Comparison of ENCODE assay signal across 17 cellular contexts in the genomic region with DNA sequence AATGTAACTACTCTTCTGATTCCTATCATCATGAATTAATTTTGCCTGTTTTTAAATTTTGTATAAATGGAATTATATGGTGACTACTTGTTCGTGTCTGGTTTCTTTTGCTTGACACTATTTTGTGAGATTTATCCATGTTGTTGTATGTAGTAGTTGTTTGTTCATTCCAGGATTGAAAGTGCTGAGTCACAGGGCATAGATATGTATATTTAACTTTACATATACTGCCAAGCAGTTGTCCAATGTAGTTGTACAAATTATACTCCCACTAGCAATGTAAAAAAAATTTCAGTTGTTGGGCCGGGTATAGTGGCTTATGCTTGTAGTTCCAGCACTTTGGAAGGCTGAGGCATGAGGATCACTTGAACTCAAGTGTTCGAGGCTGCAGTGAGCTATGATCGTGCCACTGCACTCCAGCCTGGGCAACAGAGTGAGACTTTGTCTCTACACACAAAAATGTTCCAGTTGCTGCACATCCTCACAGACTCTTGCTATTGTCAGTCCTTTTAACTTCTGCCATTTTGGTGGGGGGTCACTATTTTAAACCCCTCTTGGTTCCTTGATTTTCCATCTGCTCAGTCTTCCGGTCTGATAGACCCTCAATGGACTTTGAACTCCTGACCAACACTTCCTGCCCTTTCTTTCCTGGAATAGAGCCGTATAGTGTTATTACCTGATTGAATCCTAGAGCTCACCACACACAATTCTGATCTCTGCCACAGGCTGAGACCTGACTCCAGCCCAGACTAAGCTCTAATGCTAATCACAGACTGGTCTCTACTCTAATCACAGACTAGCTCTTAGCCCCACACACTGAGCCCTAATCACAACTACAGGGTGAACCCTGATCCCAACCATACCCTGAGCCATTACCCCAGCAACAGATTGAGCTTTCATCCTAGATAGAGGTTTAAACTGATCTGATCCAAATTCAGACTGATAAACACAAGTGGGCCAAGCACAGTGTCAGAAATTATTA.
DNase-seq lines count a peak whose midpoint lies in the region; ATAC-seq and TF ChIP-seq lines count a peak whose summit lies in the region.
"Had no signal": no experiment of that assay in that cellular context is flagged by ENCODE, and none has a peak within 500 bp of the region (broad histone marks: within the 10 kb centered on the region; RNA-seq: fewer than 3 reads in every experiment).

No MANE protein-coding gene starts in this region.

- intact Hi-C loops in OCI-LY7 (cut with micrococcal nuclease; ENCODE audit: unreplicated experiment) = no loop called here
- intact Hi-C loops in upper lobe of right lung (cut with DNase I) = no loop called here
- intact Hi-C loops in ovary (cut with DNase I) = no loop called here

- no peak overlapping the region for H3K9ac ChIP-seq in endodermal cell (ENCODE audit: extremely low read depth, low read length, poor library complexity, severe bottlenecking)

- H3K4me1 ChIP-seq in OCI-LY7 (ENCODE audit: insufficient read depth, low read length, poor library complexity, severe bottlenecking) (peaks cover 30% of the 10 kb centered on the region), endodermal cell (ENCODE audit: control insufficient read depth, insufficient read depth, low read length) (no peaks in the 10 kb centered on the region), thymus (ENCODE audit: control insufficient read depth, insufficient read depth, low read length) (peaks cover 2% of the 10 kb centered on the region), upper lobe of right lung (no peaks in the 10 kb centered on the region), ovary (ENCODE audit: insufficient read depth) (no peaks in the 10 kb centered on the region)
- H3K4me1 ChIP-seq: stomach had no signal

- CTCF ChIA-PET in OCI-LY7 (lab: Charles Lee; ENCODE audit: unreplicated experiment) = no interaction called here

- TF ChIP-seq CTCF in OCI-LY7 (conservative IDR thresholded peaks at IDR 0.05; ENCODE audit: low read length) = no peak
- TF ChIP-seq CTCF in endodermal cell (conservative IDR thresholded peaks at IDR 0.05) = no peak
- no peak for TF ChIP-seq CTCF in upper lobe of right lung (IDR thresholded peaks at IDR 0.05)
- no peak for TF ChIP-seq CTCF in ovary (IDR thresholded peaks at IDR 0.05)

- H3K27ac Mint-ChIP-seq in activated naive CD4-positive, alpha-beta T cell treated with anti-CD3 and anti-CD28 coated beads, Interleukin-2, amount 50 U/mL, for 24 hours = peak overlapping the region; percentile 63
- H3K27ac Mint-ChIP-seq in endodermal cell = peak overlapping the region; percentile 5
- H3K27ac Mint-ChIP-seq: activated T-helper 2 cell treated with anti-CD3 and anti-CD28 coated beads, Interferon-gamma antibody, Interleukin-2, Interleukin-4, amounts not matched to agents 10 μg/mL and 5 μg/mL and 100 μg/mL, durations not matched to agents 14 hours and 24 hours and 36 hours had no signal

- no peak for ATAC-seq in upper lobe of right lung

- no peaks in the 10 kb centered on the region for H4K20me1 ChIP-seq in OCI-LY7 (ENCODE audit: insufficient read depth, low read length)

- no peaks in the 10 kb centered on the region for H3K9me3 Mint-ChIP-seq in activated naive CD4-positive, alpha-beta T cell treated with anti-CD3 and anti-CD28 coated beads, Interleukin-2, amount 50 U/mL, for 24 hours
- no peaks in the 10 kb centered on the region for H3K9me3 Mint-ChIP-seq in endodermal cell
- H3K9me3 Mint-ChIP-seq: activated T-helper 2 cell treated with anti-CD3 and anti-CD28 coated beads, Interferon-gamma antibody, Interleukin-2, Interleukin-4, amounts not matched to agents 10 μg/mL and 5 μg/mL and 100 μg/mL, durations not matched to agents 14 hours and 24 hours and 36 hours had no signal

- H3K4me1 Mint-ChIP-seq in activated naive CD4-positive, alpha-beta T cell treated with anti-CD3 and anti-CD28 coated beads, Interleukin-2, amount 50 U/mL, for 24 hours = peaks cover 29% of the 10 kb centered on the region
- H3K4me1 Mint-ChIP-seq in endodermal cell = peaks cover 6% of the 10 kb centered on the region

- no peaks in the 10 kb centered on the region for H3K9me2 ChIP-seq in OCI-LY7 (ENCODE audit: insufficient read depth, low read length)

- H3K36me3 Mint-ChIP-seq in activated naive CD4-positive, alpha-beta T cell treated with anti-CD3 and anti-CD28 coated beads, Interleukin-2, amount 50 U/mL, for 24 hours = no peaks in the 10 kb centered on the region
- H3K36me3 Mint-ChIP-seq in endodermal cell (ENCODE audit: low read depth) = no peaks in the 10 kb centered on the region

- H3K79me2 ChIP-seq in OCI-LY7 (ENCODE audit: insufficient read depth, low read depth, low read length) = no peaks in the 10 kb centered on the region

- H3K27me3 Mint-ChIP-seq in activated naive CD4-positive, alpha-beta T cell treated with anti-CD3 and anti-CD28 coated beads, Interleukin-2, amount 50 U/mL, for 24 hours = no peaks in the 10 kb centered on the region
- no peaks in the 10 kb centered on the region for H3K27me3 Mint-ChIP-seq in endodermal cell (ENCODE audit: insufficient read depth)

- no peak for TF ChIP-seq POLR2A in ovary (IDR thresholded peaks at IDR 0.05)

- H3K27me3 ChIP-seq in endodermal cell (ENCODE audit: control insufficient read depth, insufficient read depth, low read length, poor library complexity, severe bottlenecking) (no peaks in the 10 kb centered on the region), thymus (ENCODE audit: control insufficient read depth, insufficient read depth) (no peaks in the 10 kb centered on the region), upper lobe of right lung (no peaks in the 10 kb centered on the region), ovary (no peaks in the 10 kb centered on the region)

- no TSS peak for BruUV-seq in OCI-LY7 (replicated peaks; lab: Mats Ljungman, UMichigan)

- no peak overlapping the region for H3K27ac ChIP-seq in OCI-LY7 (ENCODE audit: low read depth, low read length, poor library complexity, severe bottlenecking)
- H3K27ac ChIP-seq in endodermal cell (ENCODE audit: low read depth, low read length) = no peak overlapping the region
- H3K27ac ChIP-seq in thymus (ENCODE audit: low read depth) = peak overlapping the region; percentile 0
- no peak overlapping the region for H3K27ac ChIP-seq in upper lobe of right lung
- H3K27ac ChIP-seq in ovary = no peak overlapping the region
- H3K27ac ChIP-seq: stomach had no signal

- H3K36me3 ChIP-seq in OCI-LY7 (ENCODE audit: insufficient read depth, low read length) (no peaks in the 10 kb centered on the region), endodermal cell (ENCODE audit: control insufficient read depth, insufficient read depth, low read length) (no peaks in the 10 kb centered on the region), thymus (ENCODE audit: control insufficient read depth, insufficient read depth) (no peaks in the 10 kb centered on the region), upper lobe of right lung (no peaks in the 10 kb centered on the region), ovary (no peaks in the 10 kb centered on the region)
- H3K36me3 ChIP-seq: stomach had no signal

- DNase-seq in activated naive CD4-positive, alpha-beta T cell (lab: John Stamatoyannopoulos, UW) = no peak
- DNase-seq in OCI-LY7 (ENCODE audit: low spot score) = no peak
- DNase-seq in endodermal cell = no peak
- DNase-seq in AG08396 (ENCODE audit: low spot score) = no peak
- DNase-seq in upper lobe of right lung = no peak
- no peak for DNase-seq in ovary
- DNase-seq: DMS53; effector CD8-positive, alpha-beta T cell; foreskin fibroblast; H7; mammary epithelial cell; NCI-H1105 treated with DMSO at 0.1 percent for 48 hours; NCI-H446 treated with DMSO at 0.1 percent for 48 hours; stomach had no signal

- TF ChIP-seq EP300 in ovary (IDR thresholded peaks at IDR 0.05) = no peak

- H3K4me3 ChIP-seq in OCI-LY7 (ENCODE audit: low read depth, low read length, poor library complexity, severe bottlenecking) (no peak overlapping the region), endodermal cell (ENCODE audit: low read length) (no peak overlapping the region), thymus (ENCODE audit: low read length) (no peak overlapping the region), upper lobe of right lung (no peak overlapping the region), ovary (no peak overlapping the region)
- H3K4me3 ChIP-seq: stomach had no signal

- H3K9me3 ChIP-seq in OCI-LY7 (ENCODE audit: low read length) (no peaks in the 10 kb centered on the region), endodermal cell (ENCODE audit: control insufficient read depth, low read length) (no peaks in the 10 kb centered on the region), thymus (ENCODE audit: control insufficient read depth) (no peaks in the 10 kb centered on the region), upper lobe of right lung (no peaks in the 10 kb centered on the region), ovary (no peaks in the 10 kb centered on the region)
- H3K9me3 ChIP-seq: stomach had no signal

- H3K4me3 Mint-ChIP-seq in activated naive CD4-positive, alpha-beta T cell treated with anti-CD3 and anti-CD28 coated beads, Interleukin-2, amount 50 U/mL, for 24 hours = no peak overlapping the region
- no peak overlapping the region for H3K4me3 Mint-ChIP-seq in endodermal cell

- POLR2A ChIA-PET in OCI-LY7 (lab: Charles Lee) = interaction anchor here (0.5 to 0.8 kb wide), 3 partner anchors 15 to 351 kb away, joined by 3 to 5 read pairs (median 3); no protein-coding TSS in a partner anchor

- H3K4me2 ChIP-seq in OCI-LY7 (ENCODE audit: low read length) = peak overlapping the region; percentile 28

- 91 to 94% methylated on average over 5 to 6 of the region's 6 CpGs for WGBS in endodermal cell (ENCODE audit: insufficient coverage in 1 of 2, insufficient read length in 1 of 2), 2 experiments
- 95% methylated on average over 6 of the region's 6 CpGs for WGBS in thymus
- WGBS in ovary, 3 donors = 84 to 86% (median 85%) methylated on average over 6 of the region's 6 CpGs

- H2AFZ ChIP-seq in OCI-LY7 (ENCODE audit: low read length) = peak overlapping the region; percentile 98
